26 cellular contexts compared by ENCODE assay signal in genomic region chr2:61350777-61351176, GRCh38.
"Had no signal": no experiment of that assay in that cellular context is flagged by ENCODE, and none has a peak within 500 bp of the region (broad histone marks: within the 10 kb centered on the region; RNA-seq: fewer than 3 reads in every experiment).

No MANE protein-coding gene starts in this region.

- H3K27ac Mint-ChIP-seq: dendritic cell treated with granulocyte-macrophage colony-stimulating factor and Interleukin-4, amounts not matched to agents 40 ng/mL and 50 ng/mL, for 4 days; endodermal cell; immature natural killer cell had no signal

- DNase-seq: colonic mucosa; cortex of kidney; effector CD8-positive, alpha-beta T cell; effector memory CD8-positive, alpha-beta T cell; endodermal cell; erythroblast; esophagus squamous epithelium; foreskin keratinocyte; heart left ventricle; hypothalamus; immature natural killer cell; islet precursor cell; kidney; kidney glomerular epithelial cell; left colon; left ventricle myocardium superior; lower lobe of right lung; mesendoderm; midbrain; naive thymus-derived CD4-positive, alpha-beta T cell; natural killer cell had no signal

- H3K4me3 Mint-ChIP-seq: dendritic cell treated with granulocyte-macrophage colony-stimulating factor and Interleukin-4, amounts not matched to agents 40 ng/mL and 50 ng/mL, for 4 days; effector memory CD8-positive, alpha-beta T cell; endodermal cell; immature natural killer cell; naive thymus-derived CD4-positive, alpha-beta T cell; natural killer cell had no signal

- H2AFZ ChIP-seq: hepatocyte had no signal

- H3K36me3 ChIP-seq: colonic mucosa had no signal

- H3K27ac ChIP-seq: colonic mucosa, epithelial cell of prostate, foreskin keratinocyte, gastroesophageal sphincter, heart left ventricle, hepatocyte, lower lobe of right lung had no signal

- ATAC-seq: effector memory CD8-positive, alpha-beta T cell; foreskin keratinocyte; gastroesophageal sphincter; heart left ventricle; left colon; left lobe of liver; left ventricle myocardium superior; lower lobe of right lung; naive thymus-derived CD4-positive, alpha-beta T cell; natural killer cell had no signal

- H3K4me2 ChIP-seq: hepatocyte had no signal

- H3K27me3 ChIP-seq: colonic mucosa, esophagus squamous epithelium, foreskin keratinocyte, gastroesophageal sphincter, heart left ventricle, hepatocyte had no signal

- H3K9me3 ChIP-seq: colonic mucosa had no signal

- H3K4me1 ChIP-seq: colonic mucosa, foreskin keratinocyte, gastroesophageal sphincter had no signal

- H3K9me3 Mint-ChIP-seq: effector memory CD8-positive, alpha-beta T cell had no signal

- H3K4me3 ChIP-seq: colonic mucosa, esophagus squamous epithelium, gastroesophageal sphincter, heart left ventricle, hepatocyte, lower lobe of right lung had no signal

- H3K27me3 Mint-ChIP-seq: dendritic cell treated with granulocyte-macrophage colony-stimulating factor and Interleukin-4, amounts not matched to agents 40 ng/mL and 50 ng/mL, for 4 days; effector memory CD8-positive, alpha-beta T cell; naive thymus-derived CD4-positive, alpha-beta T cell had no signal
